Comparison of ENCODE assay signal across 8 cellular contexts in the genomic region with DNA sequence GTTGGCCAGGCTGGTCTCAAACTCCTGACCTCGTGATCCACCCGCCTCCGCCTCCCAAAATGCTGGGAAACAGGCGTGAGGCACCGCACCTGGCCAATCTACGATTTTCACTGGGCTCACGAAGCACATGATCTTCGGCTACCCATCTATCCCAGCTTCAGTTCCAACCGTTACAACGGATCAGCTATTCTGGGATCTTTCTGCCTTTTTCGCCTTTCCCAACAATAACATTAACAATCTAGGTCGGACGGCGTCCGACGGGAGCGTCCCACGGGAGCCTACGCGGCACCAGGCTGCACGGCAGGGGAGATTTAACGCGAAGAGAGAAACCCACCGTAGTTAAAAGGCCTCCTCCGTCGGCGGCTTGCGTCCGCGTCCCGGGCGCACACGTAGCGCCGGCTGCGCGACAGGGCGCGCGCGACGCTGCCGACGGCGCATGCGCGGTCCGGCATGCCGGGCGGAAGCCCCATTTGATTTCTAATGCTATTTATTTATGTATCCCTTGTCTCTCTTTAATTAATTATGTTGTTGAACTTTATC.
A peak's percentile ranks its signal among the peaks of the same experiment; 100 is the strongest.
DNase-seq lines count a peak whose midpoint lies in the region; ATAC-seq and TF ChIP-seq lines count a peak whose summit lies in the region.

A gene (minus strand): TSS at position 394 of the 540 bp plus-strand sequence.

- peak within 1 kb of the TSS; percentile 89 for H4K8ac ChIP-seq in trophoblast cell (ENCODE audit: low read depth, low read length)

- peak within 1 kb of the TSS; percentile 89 for H3K4me3 Mint-ChIP-seq in HFFc6
- H3K4me3 Mint-ChIP-seq in activated T-cell treated with anti-CD3 and anti-CD28 coated beads, Interleukin-2, amount 50 U/mL, for 72 hours, result peak within 1 kb of the TSS; percentile 90 to 92

- H3K4me1 ChIP-seq in trophoblast cell (ENCODE audit: control insufficient read depth in 1 of 2, insufficient read depth in 2 of 2, low read length in 2 of 2) (no peaks in the 10 kb centered on the region), vagina (no peaks in the 10 kb centered on the region)

- peak; percentile 83 to 84 for ATAC-seq in activated T-cell treated with anti-CD3 and anti-CD28 coated beads, Interleukin-2, amount 50 U/mL, for 72 hours (replicated peaks in 1 of 2)

- peaks cover 2% of the 10 kb centered on the region for H3K27me3 Mint-ChIP-seq in HFFc6 (ENCODE audit: insufficient read depth)
- peaks cover 7% of the 10 kb centered on the region for H3K27me3 Mint-ChIP-seq in activated T-cell treated with anti-CD3 and anti-CD28 coated beads, Interleukin-2, amount 50 U/mL, for 72 hours (ENCODE audit: low read depth)

- H3K4me1 Mint-ChIP-seq in HFFc6 (ENCODE audit: low read depth), result no peaks in the 10 kb centered on the region
- H3K4me1 Mint-ChIP-seq in activated T-cell treated with anti-CD3 and anti-CD28 coated beads, Interleukin-2, amount 50 U/mL, for 72 hours (ENCODE audit: low read depth), result peaks cover 21% of the 10 kb centered on the region

- H3K4me3 ChIP-seq in fibroblast of the aortic adventitia (ENCODE audit: low read depth, low read length) (peak within 1 kb of the TSS; percentile 76), trophoblast cell (ENCODE audit: low read depth, low read length) (peak within 1 kb of the TSS; percentile 72), vagina (peak within 1 kb of the TSS; percentile 45 to 47)

- H3K27ac ChIP-seq in trophoblast cell (ENCODE audit: low read depth, low read length) (no peak within 1 kb of the TSS), vagina (no peak within 1 kb of the TSS)

- no peak for TF ChIP-seq CTCF in HFFc6 (IDR thresholded peaks at IDR 0.05)
- TF ChIP-seq CTCF in fibroblast of the aortic adventitia (IDR thresholded peaks at IDR 0.05; ENCODE audit: insufficient read depth, low read length), result no peak
- TF ChIP-seq CTCF in vagina (IDR thresholded peaks at IDR 0.05), result no peak

- peak within 1 kb of the TSS; percentile 57 for H3K4me2 ChIP-seq in trophoblast cell (ENCODE audit: low read length)

- intact Hi-C loops in vagina (cut with DNase I), result no loop called here

- TF ChIP-seq POLR2A in vagina (IDR thresholded peaks at IDR 0.05), result no peak

- no peak within 1 kb of the TSS for H2BK12ac ChIP-seq in trophoblast cell (ENCODE audit: low read length)

- peak within 1 kb of the TSS; percentile 57 for H3K18ac ChIP-seq in trophoblast cell (ENCODE audit: low read length)

- H3K9ac ChIP-seq in trophoblast cell (ENCODE audit: low read length), result peak within 1 kb of the TSS; percentile 39

- H3K4ac ChIP-seq in trophoblast cell (ENCODE audit: low read depth, low read length), result peak within 1 kb of the TSS; percentile 3

- H2AFZ ChIP-seq in trophoblast cell (ENCODE audit: insufficient read depth, low read length, poor library complexity), result peak within 1 kb of the TSS; percentile 87

- peak within 1 kb of the TSS; percentile 47 for H2BK120ac ChIP-seq in trophoblast cell (ENCODE audit: insufficient read depth, low read length, poor library complexity)

- DNase-seq in ELR (ENCODE audit: low read depth) (peak; percentile 72), HFFc6 (no peak), NCI-H510A (lab: John Stamatoyannopoulos, UW) (peak; percentile 12), fibroblast of the aortic adventitia (ENCODE audit: low read depth) (peak; percentile 52), trophoblast cell (peak; percentile 46 to 77), vagina (ENCODE audit: extremely low spot score in 2 of 2) (no peak), SKM-1 (lab: John Stamatoyannopoulos, UW; ENCODE audit: unreplicated experiment) (no peak)
- DNase-seq in activated T-cell treated with anti-CD3 and anti-CD28 coated beads, Interleukin-2, amount 50 U/mL, for 72 hours, result peak; percentile 61 to 73

- H3K27me3 ChIP-seq in trophoblast cell (ENCODE audit: insufficient read depth, low read length) (no peaks in the 10 kb centered on the region), vagina (no peaks in the 10 kb centered on the region)

- H3K9me3 Mint-ChIP-seq in HFFc6, result peaks cover 4% of the 10 kb centered on the region; the same call in 1 of the 2 replicates
- H3K9me3 Mint-ChIP-seq in activated T-cell treated with anti-CD3 and anti-CD28 coated beads, Interleukin-2, amount 50 U/mL, for 72 hours, result peaks cover 6% of the 10 kb centered on the region in 2 donors

- no peak within 1 kb of the TSS for H2AK5ac ChIP-seq in trophoblast cell (ENCODE audit: low read length)

- H2BK5ac ChIP-seq in trophoblast cell (ENCODE audit: low read depth, low read length, poor library complexity), result no peak within 1 kb of the TSS

- H3K14ac ChIP-seq in trophoblast cell (ENCODE audit: low read length), result peak within 1 kb of the TSS; percentile 80

- H3K23ac ChIP-seq in trophoblast cell (ENCODE audit: low read length), result no peak within 1 kb of the TSS

- H3K79me1 ChIP-seq in trophoblast cell (ENCODE audit: low read length), result peaks cover 4% of the 10 kb centered on the region

- H4K12ac ChIP-seq in trophoblast cell (ENCODE audit: low read depth, low read length), result no peak within 1 kb of the TSS

- H3K27ac Mint-ChIP-seq in HFFc6, result peak within 1 kb of the TSS; percentile 78; the same call in 1 of the 2 replicates
- H3K27ac Mint-ChIP-seq in activated T-cell treated with anti-CD3 and anti-CD28 coated beads, Interleukin-2, amount 50 U/mL, for 72 hours, result peak within 1 kb of the TSS; percentile 96

- peaks cover 6% of the 10 kb centered on the region; the same call in 1 of the 2 replicates for H3K36me3 Mint-ChIP-seq in HFFc6 (ENCODE audit: low read depth)
- H3K36me3 Mint-ChIP-seq in activated T-cell treated with anti-CD3 and anti-CD28 coated beads, Interleukin-2, amount 50 U/mL, for 72 hours (ENCODE audit: insufficient read depth in 2 of 2), result peaks cover 8 to 19% of the 10 kb centered on the region in 2 donors

- WGBS in trophoblast cell (ENCODE audit: extremely low coverage, insufficient coverage, insufficient read length), result no CpG with 5 or more reads among the region's 50 CpGs

- H3K36me3 ChIP-seq in trophoblast cell (ENCODE audit: control insufficient read depth in 1 of 2, insufficient read depth in 2 of 2, low read length in 2 of 2) (peaks cover 3 to 5% of the 10 kb centered on the region in 2 experiments), vagina (no peaks in the 10 kb centered on the region)

- peak within 1 kb of the TSS; percentile 7 for H4K91ac ChIP-seq in trophoblast cell (ENCODE audit: low read depth, low read length)

- H3K79me2 ChIP-seq in trophoblast cell (ENCODE audit: control insufficient read depth, insufficient read depth, low read length, poor library complexity), result peaks cover 3% of the 10 kb centered on the region

- H3K9me3 ChIP-seq in trophoblast cell (ENCODE audit: insufficient read depth, low read depth, low read length), result no peaks in the 10 kb centered on the region
- no peaks in the 10 kb centered on the region for H3K9me3 ChIP-seq in vagina

Comparison
In these comparisons a context has a peak if more than half of its experiments do, and no peak if none do; other contexts are left out.
1. DNase-seq: peak in ELR (single experiment), NCI-H510A (single experiment), activated T-cell treated with anti-CD3 and anti-CD28 coated beads, Interleukin-2, amount 50 U/mL, for 72 hours (2 of 2), fibroblast of the aortic adventitia (single experiment) and trophoblast cell (2 of 2); none in HFFc6 (single experiment), vagina (0 of 2) and SKM-1 (single experiment).
2. Peak in every context shown above with its lines, with median percentiles within 50 percentile points of each other: H3K4me3 ChIP-seq.